ENCODE assay signal across 8 cellular contexts in the genomic region with DNA sequence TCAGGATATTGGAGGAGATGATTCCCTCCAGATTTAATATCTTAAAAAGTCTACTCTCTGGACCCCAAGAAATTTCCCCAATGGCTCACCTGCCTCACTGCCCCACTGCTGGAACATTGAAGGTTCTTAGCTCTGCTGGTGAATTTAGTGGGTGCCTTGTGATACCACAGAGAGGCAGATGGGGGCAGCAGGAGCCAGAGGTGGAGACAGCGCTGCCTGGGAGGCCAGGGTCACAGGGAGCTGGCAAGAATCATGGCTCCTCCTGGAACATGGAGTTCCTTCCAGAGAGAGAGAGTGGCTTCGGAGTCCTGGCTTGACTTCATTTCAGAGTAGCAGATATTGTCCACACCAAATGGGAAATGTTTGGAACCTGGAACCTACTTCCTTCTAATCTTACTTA.
DNase-seq lines count a peak whose midpoint lies in the region; ATAC-seq, FAIRE-seq and TF ChIP-seq lines count a peak whose summit lies in the region.

No MANE protein-coding gene starts in this region.

- in situ Hi-C loops in astrocyte of the spinal cord (cut with HindIII; ENCODE audit: low sequenced_read_pairs): no loop called here

- no peak for FAIRE-seq in RCC 7860 (lab: Jason Lieb, UNC)

- no peaks in the 10 kb centered on the region for H3K4me1 ChIP-seq in liver (ENCODE audit: control insufficient read depth in 4 of 4, insufficient read depth in 4 of 4, low read length in 3 of 4)

- DNase-seq in AG08395 (ENCODE audit: low spot score): peak; percentile 34
- DNase-seq in RCC 7860 (ENCODE audit: low spot score): peak; percentile 12
- peak; percentile 40 for DNase-seq in astrocyte of the spinal cord (ENCODE audit: low read depth, low spot score)
- peak; percentile 11 for DNase-seq in superior temporal gyrus (ENCODE audit: extremely low spot score)
- DNase-seq in RPMI8226: no peak

- peak; percentile 78 to 93 for TF ChIP-seq RAD21 in liver (IDR thresholded peaks at IDR 0.05)

- 52% methylated on average over 2 of the region's 2 CpGs for WGBS in liver

- no peaks in the 10 kb centered on the region for H3K9me3 ChIP-seq in liver (ENCODE audit: control insufficient read depth in 4 of 4, low read length in 3 of 4)

- no peaks in the 10 kb centered on the region for H3K36me3 ChIP-seq in liver (ENCODE audit: control insufficient read depth in 4 of 4, insufficient read depth in 3 of 4, low read depth in 1 of 4, low read length in 3 of 4)

- H3K4me3 ChIP-seq in astrocyte of the spinal cord (ENCODE audit: low read depth, low read length): no peak overlapping the region
- no peak overlapping the region for H3K4me3 ChIP-seq in liver (ENCODE audit: low read depth in 1 of 3, low read length in 3 of 3)

- ATAC-seq in HG02885 (IDR thresholded peaks at IDR 0.05; ENCODE audit: poor library complexity, unreplicated experiment): peak; percentile 87

- TF ChIP-seq CTCF in GM12874 (IDR thresholded peaks at IDR 0.05; ENCODE audit: insufficient read depth, low read depth, low read length): peak; percentile 70
- TF ChIP-seq CTCF in astrocyte of the spinal cord (IDR thresholded peaks at IDR 0.05; ENCODE audit: low read depth, low read length): peak; percentile 63
- peak; percentile 44 for TF ChIP-seq CTCF in liver (IDR thresholded peaks at IDR 0.05; ENCODE audit: low read depth, low read length, missing input control)

- peaks cover 0 to 9% (median 0%) of the 10 kb centered on the region in 4 donors for H3K27me3 ChIP-seq in liver (ENCODE audit: control insufficient read depth in 4 of 4, insufficient read depth in 4 of 4, low read length in 3 of 4)

- no peak overlapping the region for H3K9ac ChIP-seq in liver (ENCODE audit: low read depth in 1 of 2, low read length in 2 of 2)

- H3K27ac ChIP-seq in liver (ENCODE audit: low read depth in 1 of 2, low read length in 2 of 2): no peak overlapping the region

TF ChIP-seq in liver, 16 proteins besides CTCF, POLR2A, EP300 and RAD21:
- TF ChIP-seq HNF4A (conservative IDR thresholded peaks at IDR 0.05): peak in 1 of 2 donors; percentile 14
- TF ChIP-seq RXRA (IDR thresholded peaks at IDR 0.05): peak in 1 of 2 donors; percentile 25
- no peak for TF ChIP-seq HNF4G (IDR thresholded peaks at IDR 0.05)
- no peak for TF ChIP-seq FOXA1 (IDR thresholded peaks at IDR 0.05)
